8 cellular contexts compared by ENCODE assay signal in the genomic region with DNA sequence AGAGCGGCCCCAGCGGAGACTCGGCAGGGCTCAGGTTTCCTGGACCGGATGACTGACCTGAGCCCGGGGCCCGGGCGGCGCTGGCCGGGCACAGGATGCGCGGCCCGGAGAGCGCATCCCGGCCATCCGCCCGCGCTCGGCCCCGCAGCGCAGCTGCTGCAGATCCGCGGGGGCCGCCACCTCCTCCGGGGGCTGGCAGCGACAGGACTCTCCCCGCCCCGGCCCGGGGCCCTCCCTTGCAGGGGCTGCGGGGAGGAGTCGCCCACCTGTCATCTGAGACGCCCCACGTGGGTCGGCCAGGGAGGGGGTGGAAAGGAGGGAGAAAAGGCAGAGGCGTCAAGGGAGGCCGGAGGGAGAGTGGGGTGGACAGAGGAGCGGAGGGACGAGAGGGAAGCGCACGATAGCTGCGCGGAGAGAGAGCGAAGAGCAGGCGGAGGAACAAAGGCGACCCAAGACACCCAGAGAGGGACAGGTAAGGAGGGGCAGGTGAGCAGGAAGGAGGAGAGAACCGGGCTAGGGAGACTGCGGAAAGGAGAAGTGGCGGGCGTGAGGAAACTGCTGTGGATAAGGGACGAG. TPM values are rescaled to one million over a fixed set of nuclear protein-coding genes. Genes with fewer than 3 reads are reported as not detected.
DNase-seq lines count a peak whose midpoint lies in the region; ATAC-seq and TF ChIP-seq lines count a peak whose summit lies in the region.

No MANE protein-coding gene starts in this region.

- peaks cover 18% of the 10 kb centered on the region for H3K79me2 ChIP-seq in parathyroid adenoma

- no peaks in the 10 kb centered on the region for H3K27me3 Mint-ChIP-seq in activated naive CD8-positive, alpha-beta T cell treated with anti-CD3 and anti-CD28 coated beads, Interleukin-2, amount 10 ng/mL, durations not matched to agents 7 days and 5 days

- H3K4me3 Mint-ChIP-seq in activated naive CD8-positive, alpha-beta T cell treated with anti-CD3 and anti-CD28 coated beads, Interleukin-2, amount 10 ng/mL, durations not matched to agents 7 days and 5 days, result peak overlapping the region; percentile 99

- H3K4me2 ChIP-seq in parathyroid adenoma (ENCODE audit: low read length), result peak overlapping the region; percentile 97

- H3K4me1 ChIP-seq in HUES64 (ENCODE audit: insufficient read depth, low read length), result peaks cover 24% of the 10 kb centered on the region
- H3K4me1 ChIP-seq in parathyroid adenoma, result peaks cover 25% of the 10 kb centered on the region
- H3K4me1 ChIP-seq in upper lobe of right lung, result peaks cover 48% of the 10 kb centered on the region

- H3K27me3 ChIP-seq in HUES64 (ENCODE audit: insufficient read depth, low read length) (no peaks in the 10 kb centered on the region), parathyroid adenoma (ENCODE audit: control insufficient read depth, insufficient read depth, low read length) (no peaks in the 10 kb centered on the region), upper lobe of right lung (no peaks in the 10 kb centered on the region)

- TF ChIP-seq CTCF in parathyroid adenoma (IDR thresholded peaks at IDR 0.05) (peak; percentile 33), upper lobe of right lung (IDR thresholded peaks at IDR 0.05) (no peak)

- DNase-seq in Daoy (ENCODE audit: low read depth) (peak; percentile 73), RPMI8226 (peak; percentile 78), Right ventricle myocardium superior (peak; percentile 88), upper lobe of right lung (peak; percentile 91)
- DNase-seq in activated naive CD8-positive, alpha-beta T cell treated with anti-CD3 and anti-CD28 coated beads, Interleukin-2, amount 10 ng/mL, durations not matched to agents 7 days and 5 days, result peak; percentile 82

- POLR2A ChIA-PET in activated naive CD8-positive, alpha-beta T cell treated with anti-CD3 and anti-CD28 coated beads, Interleukin-2, amount 10 ng/mL, durations not matched to agents 7 days and 5 days (lab: Charles Lee), result interaction anchor here (0.7 to 3.7 kb wide), 16 partner anchors 9 to 903 kb away, joined by 3 to 43 read pairs (median 5); a partner anchor contains a TSS

- H3K27ac Mint-ChIP-seq in activated naive CD8-positive, alpha-beta T cell treated with anti-CD3 and anti-CD28 coated beads, Interleukin-2, amount 10 ng/mL, durations not matched to agents 7 days and 5 days, result peak overlapping the region; percentile 99

- peak overlapping the region; percentile 90 for H3K9ac ChIP-seq in HUES64 (ENCODE audit: low read depth, low read length)
- peak overlapping the region; percentile 97 for H3K9ac ChIP-seq in parathyroid adenoma

- intact Hi-C loops in Right ventricle myocardium superior (cut with DNase I), result loop anchor here (5.0 kb wide), 1 partner anchor 44 kb away; no protein-coding TSS in a partner anchor
- intact Hi-C loops in upper lobe of right lung (cut with DNase I), result no loop called here

- H3K27ac ChIP-seq in HUES64 (ENCODE audit: low read depth, low read length) (peak overlapping the region; percentile 99), parathyroid adenoma (peak overlapping the region; percentile 99), upper lobe of right lung (peak overlapping the region; percentile 100)

- peaks cover 2% of the 10 kb centered on the region for H3K9me3 Mint-ChIP-seq in activated naive CD8-positive, alpha-beta T cell treated with anti-CD3 and anti-CD28 coated beads, Interleukin-2, amount 10 ng/mL, durations not matched to agents 7 days and 5 days

- H3K4me3 ChIP-seq in HUES64 (ENCODE audit: low read length) (peak overlapping the region; percentile 85), parathyroid adenoma (ENCODE audit: low read depth, low read length) (peak overlapping the region; percentile 98), upper lobe of right lung (peak overlapping the region; percentile 86)

- H3K9me3 ChIP-seq in HUES64 (ENCODE audit: insufficient read depth, low read depth, low read length) (peaks cover 6% of the 10 kb centered on the region), parathyroid adenoma (ENCODE audit: control insufficient read depth, low read length) (no peaks in the 10 kb centered on the region), upper lobe of right lung (no peaks in the 10 kb centered on the region)

- H3K36me3 Mint-ChIP-seq in activated naive CD8-positive, alpha-beta T cell treated with anti-CD3 and anti-CD28 coated beads, Interleukin-2, amount 10 ng/mL, durations not matched to agents 7 days and 5 days, result peaks cover 19% of the 10 kb centered on the region

- peak overlapping the region; percentile 89 for H2AFZ ChIP-seq in parathyroid adenoma

- peaks cover 22% of the 10 kb centered on the region for H3K36me3 ChIP-seq in HUES64 (ENCODE audit: insufficient read depth, low read length)
- H3K36me3 ChIP-seq in parathyroid adenoma (ENCODE audit: control insufficient read depth, insufficient read depth, low read length), result no peaks in the 10 kb centered on the region
- H3K36me3 ChIP-seq in upper lobe of right lung, result peaks cover 18% of the 10 kb centered on the region

- under 1% methylated on average over 48 of the region's 49 CpGs for WGBS in HUES64

- ATAC-seq in GM21515 (IDR thresholded peaks at IDR 0.05; ENCODE audit: unreplicated experiment) (peak; percentile 40), Right ventricle myocardium superior (ENCODE audit: poor library complexity) (peak; percentile 75), upper lobe of right lung (peak; percentile 73)
- ATAC-seq in activated naive CD8-positive, alpha-beta T cell treated with anti-CD3 and anti-CD28 coated beads, Interleukin-2, amount 10 ng/mL, durations not matched to agents 7 days and 5 days (ENCODE audit: low read depth), result peak; percentile 64

- H3K4me1 Mint-ChIP-seq in activated naive CD8-positive, alpha-beta T cell treated with anti-CD3 and anti-CD28 coated beads, Interleukin-2, amount 10 ng/mL, durations not matched to agents 7 days and 5 days, result peaks cover 49% of the 10 kb centered on the region

RNA-seq across cellular contexts. Expression of a gene that starts 0.5 kb away (rescaled TPM):
- total RNA-seq in Daoy (2014; rRNA removed; shearing (Covaris generic)), result 173 and 260 TPM in 2 replicates
- polyA plus RNA-seq in HUES64 (2013, experiment 1 of 2), result 78.1 TPM
- polyA plus RNA-seq in HUES64 (2013, experiment 2 of 2), result 84.0 TPM
- total RNA-seq in activated naive CD8-positive, alpha-beta T cell treated with anti-CD3 and anti-CD28 coated beads, Interleukin-2, amount 10 ng/mL, durations not matched to agents 7 days and 5 days, result 100 to 1,000 TPM; 208 to 226 TPM
- total RNA-seq in Right ventricle myocardium superior (607 TPM), upper lobe of right lung (389 TPM)

RNA-seq across cellular contexts. Expression of a gene that starts 54.5 kb away (rescaled TPM):
- 13.4 and 33.7 TPM in 2 replicates for total RNA-seq in Daoy (2014; rRNA removed; shearing (Covaris generic))
- 8.9 TPM for polyA plus RNA-seq in HUES64 (2013, experiment 1 of 2)
- 12.0 TPM for polyA plus RNA-seq in HUES64 (2013, experiment 2 of 2)
- 10 to 100 TPM; 29.7 to 34.8 TPM for total RNA-seq in activated naive CD8-positive, alpha-beta T cell treated with anti-CD3 and anti-CD28 coated beads, Interleukin-2, amount 10 ng/mL, durations not matched to agents 7 days and 5 days
- total RNA-seq in Right ventricle myocardium superior (63.7 TPM), upper lobe of right lung (38.1 TPM)

Comparison
In these comparisons a context has a peak if more than half of its experiments do, and no peak if none do; other contexts are left out.
1. Peak in every context shown above with its lines: DNase-seq, ATAC-seq, H3K4me3 ChIP-seq and H3K27ac ChIP-seq.